Comparison of ENCODE assay signal across 28 cellular contexts in genomic region chr16:49720225-49720624, GRCh38.
"Had no signal": no experiment of that assay in that cellular context is flagged by ENCODE, and none has a peak within 500 bp of the region (broad histone marks: within the 10 kb centered on the region; RNA-seq: fewer than 3 reads in every experiment).

No MANE protein-coding gene starts in this region.

- FAIRE-seq: kidney, pancreas had no signal

- H3K27me3 Mint-ChIP-seq: naive B cell, progenitor cell of endocrine pancreas had no signal

- H3K9me3 ChIP-seq: gastroesophageal sphincter, heart left ventricle, mucosa of descending colon, neutrophil, pancreas, thoracic aorta, tibial nerve, upper lobe of right lung, uterus had no signal

- H3K4me1 ChIP-seq: pancreas, upper lobe of right lung, uterus had no signal

- H3K36me3 ChIP-seq: gastroesophageal sphincter, heart left ventricle, neutrophil, pancreas, thoracic aorta, tibial nerve, upper lobe of right lung, uterus had no signal

- H3K4me3 ChIP-seq: gastroesophageal sphincter, heart left ventricle, hepatocyte, lung, mucosa of descending colon, pancreas, smooth muscle cell, thoracic aorta, tibial nerve, upper lobe of right lung, uterus had no signal

- H3K4me1 Mint-ChIP-seq: memory B cell, mesothelial cell of epicardium, naive B cell had no signal

- H3K79me2 ChIP-seq: hepatocyte had no signal

- ATAC-seq: effector memory CD8-positive, alpha-beta T cell; gastroesophageal sphincter; heart left ventricle; left lobe of liver; mucosa of descending colon; pancreas; sciatic nerve; upper lobe of right lung had no signal

- DNase-seq: cerebellar nuclear complex; cortex of kidney; effector memory CD8-positive, alpha-beta T cell; kidney; mucosa of descending colon; naive B cell; pancreas; stimulated activated CD4-positive, alpha-beta T cell treated with anti-CD3 and anti-CD28 coated beads, Interleukin-12 subunit alpha, Interleukin-12 subunit beta, amount 100 ng/mL, for 4 hours; stimulated activated CD4-positive, alpha-beta T cell treated with anti-CD3 and anti-CD28 coated beads, Interleukin-1b, Interleukin-23, amount 100 ng/mL, for 48 hours; stimulated activated CD4-positive, alpha-beta T cell treated with anti-CD3 and anti-CD28 coated beads, Interleukin-4, amount 100 ng/mL, for 1 hour; stimulated activated CD8-positive, alpha-beta memory T cell treated with anti-CD3 and anti-CD28 coated beads, Interleukin-4, amount 100 ng/mL, for 48 hours; stimulated activated naive CD4-positive, alpha-beta T cell treated with Interleukin-2 at 50 U/mL for 16 hours; upper lobe of right lung; uterus had no signal

- H2AFZ ChIP-seq: hepatocyte had no signal

- H3K27ac ChIP-seq: gastroesophageal sphincter, heart left ventricle, hepatocyte, neutrophil, pancreas, thoracic aorta, tibial nerve, upper lobe of right lung, uterus had no signal

- H3K27me3 ChIP-seq: gastroesophageal sphincter, heart left ventricle, hepatocyte, neutrophil, pancreas, tibial nerve, upper lobe of right lung, uterus had no signal

- H3K9me3 Mint-ChIP-seq: effector memory CD8-positive, alpha-beta T cell; memory B cell; naive B cell; natural killer cell treated with Interleukin-12 subunit alpha and Interleukin-12 subunit beta and Interleukin-15 and Interleukin-18, amount 100 ng/mL, for 72 hours had no signal

- H3K4me3 Mint-ChIP-seq: effector memory CD8-positive, alpha-beta T cell; memory B cell; mesothelial cell of epicardium; naive B cell; natural killer cell treated with Interleukin-12 subunit alpha and Interleukin-12 subunit beta and Interleukin-15 and Interleukin-18, amount 100 ng/mL, for 72 hours had no signal

- H3K27ac Mint-ChIP-seq: effector memory CD8-positive, alpha-beta T cell; memory B cell; mesothelial cell of epicardium; natural killer cell treated with Interleukin-12 subunit alpha and Interleukin-12 subunit beta and Interleukin-15 and Interleukin-18, amount 100 ng/mL, for 72 hours; progenitor cell of endocrine pancreas had no signal

- H3K36me3 Mint-ChIP-seq: memory B cell; naive B cell; natural killer cell treated with Interleukin-12 subunit alpha and Interleukin-12 subunit beta and Interleukin-15 and Interleukin-18, amount 100 ng/mL, for 72 hours had no signal

- H3K4me2 ChIP-seq: hepatocyte, smooth muscle cell had no signal
